Comparison of ENCODE assay signal across 1 cellular context in genomic region chr6:7166410-7167293, GRCh38.
TF ChIP-seq lines count a peak whose summit lies in the region.

No MANE protein-coding gene starts in this region.

TF ChIP-seq in GM23338, 12 proteins besides CTCF, POLR2A, EP300 and RAD21 (continued from another document):
- TF ChIP-seq ZNF462 (CRISPR knock-in tag; IDR thresholded peaks at IDR 0.05) (no peak), REST (IDR thresholded peaks at IDR 0.05; ENCODE audit: unreplicated experiment) (no peak), EZH2 (IDR thresholded peaks at IDR 0.05; ENCODE audit: low read depth, unreplicated experiment) (no peak), POLR2AphosphoS5 (IDR thresholded peaks at IDR 0.05; ENCODE audit: low read depth) (no peak), ZNF331 (CRISPR knock-in tag; IDR thresholded peaks at IDR 0.05; ENCODE audit: low read depth) (no peak), NANOG (IDR thresholded peaks at IDR 0.05; ENCODE audit: borderline replicate concordance) (no peak), ZNF114 (CRISPR knock-in tag; IDR thresholded peaks at IDR 0.05) (no peak), STAT1 (IDR thresholded peaks at IDR 0.05; ENCODE audit: unreplicated experiment) (no peak), JUNB (IDR thresholded peaks at IDR 0.05; ENCODE audit: unreplicated experiment) (no peak), CREB1 (CRISPR knock-in tag; IDR thresholded peaks at IDR 0.05; ENCODE audit: low read depth) (no peak)
